Comparison of ENCODE assay signal across 15 cellular contexts in genomic region chr6:41768545-41769308, GRCh38. TPM values are rescaled to one million over a fixed set of nuclear protein-coding genes. Genes with fewer than 3 reads are reported as not detected.
A peak's percentile ranks its signal among the peaks of the same experiment; 100 is the strongest.
DNase-seq lines count a peak whose midpoint lies in the region; ATAC-seq and TF ChIP-seq lines count a peak whose summit lies in the region.
"Had no signal": no experiment of that assay in that cellular context is flagged by ENCODE, and none has a peak within 500 bp of the region (broad histone marks: within the 10 kb centered on the region; RNA-seq: fewer than 3 reads in every experiment).

No MANE protein-coding gene starts in this region.

- H3K36me3 ChIP-seq in KOPT-K1 (ENCODE audit: insufficient read depth, low read length), result peaks cover 27% of the 10 kb centered on the region; the same call in 1 of the 2 replicates
- no peaks in the 10 kb centered on the region for H3K36me3 ChIP-seq in colonic mucosa
- peaks cover 25 to 47% (median 42%) of the 10 kb centered on the region in 4 donors for H3K36me3 ChIP-seq in esophagus muscularis mucosa

- H3K9me3 ChIP-seq in KOPT-K1 (ENCODE audit: insufficient read depth, low read length, poor library complexity, severe bottlenecking) (no peaks in the 10 kb centered on the region), colonic mucosa (no peaks in the 10 kb centered on the region), esophagus muscularis mucosa (no peaks in the 10 kb centered on the region)
- H3K9me3 ChIP-seq: breast epithelium, tibial nerve had no signal

- no peak for ATAC-seq in HG03432 (IDR thresholded peaks at IDR 0.05; ENCODE audit: unreplicated experiment)
- ATAC-seq: left ventricle myocardium superior had no signal

- peak overlapping the region; percentile 51 for H3K27ac ChIP-seq in KOPT-K1 (ENCODE audit: low read depth, low read length, poor library complexity, severe bottlenecking)
- no peak overlapping the region for H3K27ac ChIP-seq in colonic mucosa
- peak overlapping the region in 2 of 4 donors; percentile 54 to 64 for H3K27ac ChIP-seq in esophagus muscularis mucosa (replicated peaks in 1 of 4)
- H3K27ac ChIP-seq: tibial nerve had no signal

- TF ChIP-seq EP300 in esophagus muscularis mucosa (IDR thresholded peaks at IDR 0.05), result no peak

- WGBS in esophagus muscularis mucosa, result 70% methylated on average over 10 of the region's 10 CpGs

- H3K27me3 ChIP-seq in colonic mucosa (no peaks in the 10 kb centered on the region), esophagus muscularis mucosa (no peaks in the 10 kb centered on the region)
- H3K27me3 ChIP-seq: breast epithelium, tibial nerve had no signal

- no peak overlapping the region for H3K9ac ChIP-seq in colonic mucosa (ENCODE audit: low read depth in 2 of 2, low read length in 2 of 2)

- TF ChIP-seq CTCF in colonic mucosa (IDR thresholded peaks at IDR 0.05), result no peak
- no peak for TF ChIP-seq CTCF in esophagus muscularis mucosa (IDR thresholded peaks at IDR 0.05)

- intact Hi-C loops in colonic mucosa (cut with DNase I), result no loop called here
- intact Hi-C loops in posterior vena cava (cut with DNase I), result no loop called here
- intact Hi-C loops in esophagus muscularis mucosa (cut with DNase I), result no loop called here

- H3K4me1 ChIP-seq in colonic mucosa, result peaks cover 4% of the 10 kb centered on the region
- H3K4me1 ChIP-seq in esophagus muscularis mucosa, result peaks cover 12 to 17% (median 15%) of the 10 kb centered on the region in 4 donors

- H3K4me3 ChIP-seq in colonic mucosa, result no peak overlapping the region
- H3K4me3 ChIP-seq in esophagus muscularis mucosa, result no peak overlapping the region
- H3K4me3 ChIP-seq: breast epithelium, tibial nerve had no signal

- peak; percentile 36 for DNase-seq in NCI-H748 (lab: John Stamatoyannopoulos, UW; ENCODE audit: unreplicated experiment)
- no peak for DNase-seq in NCI-H748 treated with DMSO at 0.1 percent for 48 hours (lab: John Stamatoyannopoulos, UW)
- peak; percentile 60 for DNase-seq in colonic mucosa
- peak; percentile 32 for DNase-seq in posterior vena cava (ENCODE audit: low spot score)
- DNase-seq in esophagus muscularis mucosa (ENCODE audit: extremely low spot score), result no peak
- DNase-seq in NCI-H1930 (lab: John Stamatoyannopoulos, UW), result no peak
- DNase-seq: left ventricle myocardium superior, NCI-H526 had no signal

- TF ChIP-seq POLR2A in esophagus muscularis mucosa (IDR thresholded peaks at IDR 0.05; ENCODE audit: low read depth), result no peak

RNA-seq across cellular contexts. Expression of gene FRS3, which starts 11.0 kb away (rescaled TPM):
- total RNA-seq in colonic mucosa, result 1 to 10 TPM; 2.7 to 3.4 TPM
- 1 to 10 TPM; 4.0 to 4.2 TPM for total RNA-seq in posterior vena cava
- total RNA-seq in esophagus muscularis mucosa, result 1 to 10 TPM; 5.0 to 9.9 (median 6.7) TPM

RNA-seq across cellular contexts. Expression of gene PRICKLE4, which starts 11.9 kb away (rescaled TPM):
- total RNA-seq in colonic mucosa (1 to 10 TPM; 1.8 to 4.8 TPM), posterior vena cava (1 to 10 TPM; 1.4 to 5.8 TPM), esophagus muscularis mucosa (1 to 10 TPM; 2.1 to 5.8 (median 4.1) TPM)
- total RNA-seq: A673 had no signal

RNA-seq across cellular contexts. Expression of gene TOMM6, which starts 18.8 kb away (rescaled TPM):
- total RNA-seq in colonic mucosa (100 to 1,000 TPM; 109 to 200 TPM), posterior vena cava (100 to 1,000 TPM in 1 of 2 donors, 10 to 100 TPM in 1; 84.2 to 101 TPM), esophagus muscularis mucosa (100 to 1,000 TPM in 2 of 4 donors, 10 to 100 TPM in 2; 52.1 to 117 (median 86.9) TPM)

RNA-seq across cellular contexts. Expression of gene PGC, which starts 21.5 kb away (rescaled TPM):
- 1 to 10 TPM in 1 of 2 donors, not detected in 1; 1.7 TPM for total RNA-seq in colonic mucosa
- total RNA-seq in posterior vena cava, result not detected
- 1 to 10 TPM in 1 of 4 donors, under 1 TPM in 2, not detected in 1; 0.83 to 1.1 (median 0.92) TPM for total RNA-seq in esophagus muscularis mucosa
- total RNA-seq: A673; left ventricle myocardium superior; M059J; T-helper 1 cell treated with Interleukin-12 subunit alpha and Interleukin-12 subunit beta and Interleukin-4 antibody, amounts not matched to agents 30 ng/mL and 1 ng/mL, for 36 hours; tibial nerve had no signal

RNA-seq across cellular contexts. Expression of gene TFEB, which starts 33.3 kb away (rescaled TPM):
- total RNA-seq in colonic mucosa (10 to 100 TPM; 16.9 to 21.7 TPM), posterior vena cava (10 to 100 TPM; 15.1 to 20.6 TPM), esophagus muscularis mucosa (10 to 100 TPM; 24.2 to 46.7 (median 33.1) TPM)

Comparison
In these comparisons a context has a peak if more than half of its experiments do, and no peak if none do; other contexts are left out.
1. DNase-seq: peak in NCI-H748 (single experiment), colonic mucosa (single experiment) and posterior vena cava (single experiment); none in NCI-H748 treated with DMSO at 0.1 percent for 48 hours (single experiment), esophagus muscularis mucosa (single experiment) and NCI-H1930 (0 of 2).